15 cellular contexts compared by ENCODE assay signal in the genomic region with DNA sequence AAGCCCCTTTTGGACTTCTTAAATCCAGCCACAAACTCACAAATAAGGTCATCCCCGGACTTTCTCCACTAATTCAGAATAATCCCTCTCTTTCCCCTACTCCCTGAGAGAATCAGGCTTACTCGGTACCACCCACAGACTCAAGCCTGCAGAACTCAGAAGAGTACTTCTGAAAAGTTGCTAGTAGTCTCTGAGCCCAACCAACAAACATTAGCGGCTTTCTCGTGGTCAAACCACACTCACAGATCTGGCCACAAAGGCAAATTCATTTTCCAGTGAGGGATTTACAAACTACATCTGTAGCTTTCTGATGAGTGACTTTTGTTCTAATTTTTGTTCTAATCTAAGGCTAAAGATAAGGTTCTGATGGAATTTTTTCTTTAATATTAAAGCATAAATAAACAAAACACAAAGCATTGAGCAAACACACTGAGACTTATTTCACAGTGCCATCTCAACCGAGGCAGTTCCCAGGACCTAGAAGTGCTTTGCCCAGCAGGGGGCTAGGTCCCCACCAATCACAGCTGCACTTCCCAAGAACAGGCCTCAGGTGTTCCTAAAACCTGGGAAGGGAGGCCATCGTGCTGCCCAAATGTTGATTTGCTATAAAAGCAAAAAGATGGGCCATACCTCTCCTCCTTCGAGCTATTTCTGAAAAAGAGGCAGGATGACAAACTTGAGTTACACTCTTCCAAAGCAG.
DNase-seq lines count a peak whose midpoint lies in the region; ATAC-seq and TF ChIP-seq lines count a peak whose summit lies in the region.
"Had no signal": no experiment of that assay in that cellular context is flagged by ENCODE, and none has a peak within 500 bp of the region (broad histone marks: within the 10 kb centered on the region; RNA-seq: fewer than 3 reads in every experiment).

No MANE protein-coding gene starts in this region.

- TF ChIP-seq CTCF in GM12873 (IDR thresholded peaks at IDR 0.05; ENCODE audit: insufficient read depth, low read depth, low read length, missing control alignments) (peak; percentile 41), HEK293 (tag by site-specific recombination; IDR thresholded peaks at IDR 0.05) (no peak; the same call in 1 of the 2 replicates), WERI-Rb-1 (IDR thresholded peaks at IDR 0.05; ENCODE audit: low read depth, low read length) (peak; percentile 54)

- H3K27me3 ChIP-seq in WERI-Rb-1 (ENCODE audit: insufficient read depth, low read depth, severe bottlenecking) (no peaks in the 10 kb centered on the region), mesendoderm (ENCODE audit: insufficient read depth, low read length, poor library complexity) (no peaks in the 10 kb centered on the region)
- H3K27me3 ChIP-seq: hepatocyte had no signal

- no peak overlapping the region for H3K4me2 ChIP-seq in mesendoderm (ENCODE audit: low read length)
- H3K4me2 ChIP-seq: hepatocyte had no signal

- no peak overlapping the region for H3K4me3 Mint-ChIP-seq in naive thymus-derived CD8-positive, alpha-beta T cell

- no peak overlapping the region; the same call in 1 of the 2 replicates for H3K27ac ChIP-seq in HEK293 (ENCODE audit: extremely low read depth, low read depth, low read length)
- H3K27ac ChIP-seq in WERI-Rb-1, result no peak overlapping the region
- no peak overlapping the region for H3K27ac ChIP-seq in mesendoderm (ENCODE audit: low read depth, low read length)
- H3K27ac ChIP-seq: hepatocyte had no signal

- H3K56ac ChIP-seq in mesendoderm (ENCODE audit: low read length), result no peak overlapping the region

- no peaks in the 10 kb centered on the region for H3K9me3 Mint-ChIP-seq in naive thymus-derived CD8-positive, alpha-beta T cell

- no peak overlapping the region for H2AK5ac ChIP-seq in mesendoderm (ENCODE audit: low read length)

- no peak overlapping the region for H2BK15ac ChIP-seq in mesendoderm (replicated peaks; ENCODE audit: low read depth)

- no peaks in the 10 kb centered on the region for H3K36me3 Mint-ChIP-seq in naive thymus-derived CD8-positive, alpha-beta T cell

- no peak overlapping the region for H3K23ac ChIP-seq in mesendoderm (ENCODE audit: low read length)

- DNase-seq in WERI-Rb-1 (no peak), mesendoderm (peak; percentile 39), AG08395 (ENCODE audit: low spot score) (no peak), NCI-H524 (lab: John Stamatoyannopoulos, UW) (no peak)
- DNase-seq in activated T-cell treated with anti-CD3 and anti-CD28 coated beads, Interleukin-2, amount 50 U/mL, for 48 hours, result no peak
- no peak for DNase-seq in naive thymus-derived CD8-positive, alpha-beta T cell
- DNase-seq: activated naive CD4-positive, alpha-beta T cell treated with Interleukin-2 at 50 U/mL for 16 hours; dermis blood vessel endothelial cell; EL; NCI-H2171; Right ventricle myocardium superior had no signal

- H3K4me1 ChIP-seq in HEK293 (ENCODE audit: control insufficient read depth, insufficient read depth, low read length) (peaks cover 15% of the 10 kb centered on the region), mesendoderm (ENCODE audit: control insufficient read depth, low read depth, low read length) (no peaks in the 10 kb centered on the region)

- no peak overlapping the region for H3K27ac Mint-ChIP-seq in naive thymus-derived CD8-positive, alpha-beta T cell

- H3K36me3 ChIP-seq in HEK293 (ENCODE audit: control insufficient read depth in 2 of 2, insufficient read depth in 1 of 2, low read length in 2 of 2) (no peaks in the 10 kb centered on the region), WERI-Rb-1 (no peaks in the 10 kb centered on the region), mesendoderm (ENCODE audit: control insufficient read depth, insufficient read depth, low read length) (no peaks in the 10 kb centered on the region)

- H3K4me3 ChIP-seq in HEK293 (ENCODE audit: low read depth, low read length) (no peak overlapping the region), WERI-Rb-1 (ENCODE audit: low read depth, low read length) (no peak overlapping the region; the same call in 1 of the 2 replicates), mesendoderm (ENCODE audit: low read length) (no peak overlapping the region)
- H3K4me3 ChIP-seq: hepatocyte had no signal

- H3K79me1 ChIP-seq in mesendoderm (ENCODE audit: low read length), result no peaks in the 10 kb centered on the region

- H3K4ac ChIP-seq in mesendoderm (ENCODE audit: low read depth, low read length), result no peak overlapping the region

- H4K8ac ChIP-seq in mesendoderm (ENCODE audit: low read depth, low read length), result no peak overlapping the region

- H2BK120ac ChIP-seq in mesendoderm (ENCODE audit: low read depth, low read length), result no peak overlapping the region

- H3K79me2 ChIP-seq in mesendoderm (ENCODE audit: control insufficient read depth, insufficient read depth, low read length), result no peaks in the 10 kb centered on the region
- H3K79me2 ChIP-seq: hepatocyte had no signal

- no peak overlapping the region for H2BK5ac ChIP-seq in mesendoderm (ENCODE audit: low read length)

- H3K9me3 ChIP-seq in HEK293 (ENCODE audit: control insufficient read depth, insufficient read depth, low read depth, low read length) (no peaks in the 10 kb centered on the region), WERI-Rb-1 (ENCODE audit: severe bottlenecking) (no peaks in the 10 kb centered on the region)

- CTCF ChIA-PET in HEK293 (lab: Yijun Ruan, JAX), result no interaction called here

- POLR2A ChIA-PET in HEK293 (lab: Yijun Ruan, JAX), result no interaction called here
- POLR2A ChIA-PET in naive thymus-derived CD8-positive, alpha-beta T cell (lab: Charles Lee), result no interaction called here

- H3K27me3 Mint-ChIP-seq in naive thymus-derived CD8-positive, alpha-beta T cell, result peaks cover 0 to 14% (median 12%) of the 10 kb centered on the region in 5 donors

- no peak overlapping the region for H3K18ac ChIP-seq in mesendoderm (ENCODE audit: low read length)

- no peak overlapping the region for H4K5ac ChIP-seq in mesendoderm (ENCODE audit: low read length)

- no peaks in the 10 kb centered on the region for H3K4me1 Mint-ChIP-seq in naive thymus-derived CD8-positive, alpha-beta T cell

- no peak overlapping the region for H3K9ac ChIP-seq in mesendoderm (ENCODE audit: low read length)

- no CpG with 5 or more reads among the region's 7 CpGs for WGBS in mesendoderm (ENCODE audit: extremely low coverage, insufficient coverage, low lambda C conversion rate)

- ATAC-seq in naive thymus-derived CD8-positive, alpha-beta T cell, result no peak
- ATAC-seq: activated CD4-positive, CD25-positive, alpha-beta regulatory T cell treated with anti-CD3 and anti-CD28 coated beads, Interleukin-2, amount 50 U/mL, for 24 hours had no signal

TF ChIP-seq in HEK293, 187 proteins besides CTCF, POLR2A, EP300 and RAD21:
- TF ChIP-seq KLF8 (tag by site-specific recombination; IDR thresholded peaks at IDR 0.05), result no peak
- no peak for TF ChIP-seq ZBTB8A (tag by site-specific recombination; IDR thresholded peaks at IDR 0.05)
- no peak for TF ChIP-seq ZNF677 (tag by site-specific recombination; IDR thresholded peaks at IDR 0.05)
- TF ChIP-seq ZNF140 (tag by site-specific recombination; IDR thresholded peaks at IDR 0.05), result no peak
- TF ChIP-seq ZFHX2 (tag by site-specific recombination; conservative IDR thresholded peaks at IDR 0.05), result no peak
- TF ChIP-seq SCRT2 (tag by site-specific recombination; IDR thresholded peaks at IDR 0.05), result no peak
- peak; percentile 88 for TF ChIP-seq ZNF549 (tag by site-specific recombination; IDR thresholded peaks at IDR 0.05)
- TF ChIP-seq, protein P1, sequence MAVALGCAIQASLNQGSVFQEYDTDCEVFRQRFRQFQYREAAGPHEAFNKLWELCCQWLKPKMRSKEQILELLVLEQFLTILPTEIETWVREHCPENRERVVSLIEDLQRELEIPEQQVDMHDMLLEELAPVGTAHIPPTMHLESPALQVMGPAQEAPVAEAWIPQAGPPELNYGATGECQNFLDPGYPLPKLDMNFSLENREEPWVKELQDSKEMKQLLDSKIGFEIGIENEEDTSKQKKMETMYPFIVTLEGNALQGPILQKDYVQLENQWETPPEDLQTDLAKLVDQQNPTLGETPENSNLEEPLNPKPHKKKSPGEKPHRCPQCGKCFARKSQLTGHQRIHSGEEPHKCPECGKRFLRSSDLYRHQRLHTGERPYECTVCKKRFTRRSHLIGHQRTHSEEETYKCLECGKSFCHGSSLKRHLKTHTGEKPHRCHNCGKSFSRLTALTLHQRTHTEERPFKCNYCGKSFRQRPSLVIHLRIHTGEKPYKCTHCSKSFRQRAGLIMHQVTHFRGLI (tag by site-specific recombination; IDR thresholded peaks at IDR 0.05), result peak; percentile 89
- TF ChIP-seq ZNF792 (tag by site-specific recombination; IDR thresholded peaks at IDR 0.05), result no peak
- TF ChIP-seq ZNF76 (tag by site-specific recombination; IDR thresholded peaks at IDR 0.05; ENCODE audit: borderline replicate concordance, low read depth), result no peak
- TF ChIP-seq MZF1 (tag by site-specific recombination; IDR thresholded peaks at IDR 0.05; ENCODE audit: borderline replicate concordance), result no peak
- no peak for TF ChIP-seq ZNF174 (tag by site-specific recombination; IDR thresholded peaks at IDR 0.05)
